ENCODE assay signal across 10 cellular contexts in genomic region chr14:32417956-32418552, GRCh38.
DNase-seq lines count a peak whose midpoint lies in the region; ATAC-seq, FAIRE-seq and TF ChIP-seq lines count a peak whose summit lies in the region.
"Had no signal": no experiment of that assay in that cellular context is flagged by ENCODE, and none has a peak within 500 bp of the region (broad histone marks: within the 10 kb centered on the region; RNA-seq: fewer than 3 reads in every experiment).

No MANE protein-coding gene starts in this region.

- 0 out of 2 replicates have a peak overlapping the region, but pooled peaks have one; percentile 11 for H2AFZ ChIP-seq in H1 (ENCODE audit: low read length)

- H2AK5ac ChIP-seq in H1 (ENCODE audit: low read depth, low read length), result no peak overlapping the region

- no peaks in the 10 kb centered on the region for H3K36me3 Mint-ChIP-seq in activated naive CD4-positive, alpha-beta T cell treated with anti-CD3 and anti-CD28 coated beads, Interleukin-2, amount 10 ng/mL, durations not matched to agents 7 days and 5 days

- no peak overlapping the region for H3K18ac ChIP-seq in H1 (ENCODE audit: extremely low read depth, low read length)

- no peak overlapping the region for H3K4me3 ChIP-seq in H1 (ENCODE audit: extremely low read depth in 1 of 4, insufficient read depth in 2 of 4, low read depth in 3 of 4, low read length in 4 of 4)
- no peak overlapping the region for H3K4me3 ChIP-seq in muscle layer of duodenum (ENCODE audit: low read depth in 1 of 2, low read length in 2 of 2)

- H3K36me3 ChIP-seq in H1 (ENCODE audit: control insufficient read depth in 2 of 4, insufficient read depth in 4 of 4, low read length in 3 of 4) (no peaks in the 10 kb centered on the region; a peak in 1 of 8 replicates), muscle layer of duodenum (ENCODE audit: control insufficient read depth in 1 of 2, insufficient read depth in 2 of 2, low read length in 2 of 2) (no peaks in the 10 kb centered on the region)

- H3K23ac ChIP-seq in H1 (ENCODE audit: insufficient read length), result no peak overlapping the region

- no peak overlapping the region for H3K4me3 Mint-ChIP-seq in activated naive CD4-positive, alpha-beta T cell treated with anti-CD3 and anti-CD28 coated beads, Interleukin-2, amount 10 ng/mL, durations not matched to agents 7 days and 5 days
- H3K4me3 Mint-ChIP-seq: central memory CD8-positive, alpha-beta T cell; naive thymus-derived CD4-positive, alpha-beta T cell had no signal

- H3K27me3 ChIP-seq in H1 (replicated peaks in 1 of 4; ENCODE audit: control insufficient read depth in 3 of 4, extremely low read depth in 1 of 4, insufficient read depth in 3 of 4, low read length in 3 of 4) (no peaks in the 10 kb centered on the region), muscle layer of duodenum (ENCODE audit: low read depth, low read length) (no peaks in the 10 kb centered on the region)

- no peak overlapping the region for H2BK120ac ChIP-seq in H1 (replicated peaks; ENCODE audit: low read depth, low read length)

- H3K23me2 ChIP-seq in H1 (ENCODE audit: low read depth, low read length), result no peaks in the 10 kb centered on the region

- H3K79me1 ChIP-seq in H1 (ENCODE audit: low read depth, low read length), result no peaks in the 10 kb centered on the region

- H4K20me1 ChIP-seq in H1 (replicated peaks in 1 of 2; ENCODE audit: control insufficient read depth in 1 of 2, insufficient read depth in 2 of 2, low read length in 2 of 2), result no peaks in the 10 kb centered on the region

- H4K8ac ChIP-seq in H1 (ENCODE audit: extremely low read depth, insufficient read depth, low read length), result no peak overlapping the region

- no peak overlapping the region for H4K91ac ChIP-seq in H1 (replicated peaks; ENCODE audit: insufficient read length, low read length)

- H3K27me3 Mint-ChIP-seq in activated naive CD4-positive, alpha-beta T cell treated with anti-CD3 and anti-CD28 coated beads, Interleukin-2, amount 10 ng/mL, durations not matched to agents 7 days and 5 days, result no peaks in the 10 kb centered on the region
- H3K27me3 Mint-ChIP-seq: central memory CD8-positive, alpha-beta T cell had no signal

- peaks cover 8 to 11% of the 10 kb centered on the region in 2 experiments; a peak in 2 of 4 replicates for H3K9me3 ChIP-seq in H1 (ENCODE audit: insufficient read depth in 2 of 2, low read depth in 1 of 2, low read length in 1 of 2)
- no peaks in the 10 kb centered on the region for H3K9me3 ChIP-seq in muscle layer of duodenum (ENCODE audit: control insufficient read depth in 1 of 2, low read length in 2 of 2)

- no peak overlapping the region for H2BK20ac ChIP-seq in H1 (ENCODE audit: low read length)

- H3K27ac ChIP-seq in H1 (ENCODE audit: low read depth, low read length) (no peak overlapping the region), muscle layer of duodenum (ENCODE audit: low read length) (peak overlapping the region; percentile 28)

- no peak for FAIRE-seq in H1 (lab: Jason Lieb, UNC)

- no peak for TF ChIP-seq EP300 in H1 (IDR thresholded peaks at IDR 0.05; ENCODE audit: borderline replicate concordance in 1 of 2, low read depth in 2 of 2, low read length in 2 of 2)

- no peak for TF ChIP-seq RAD21 in H1 (IDR thresholded peaks at IDR 0.05 in 1 of 2, conservative IDR thresholded peaks at IDR 0.05 in 1 of 2; ENCODE audit: low read depth in 2 of 2, low read length in 2 of 2)

- H3K14ac ChIP-seq in H1 (ENCODE audit: insufficient read length), result no peak overlapping the region

- WGBS in H1 (ENCODE audit: extremely low coverage in 1 of 2, insufficient coverage in 1 of 2, insufficient read length in 1 of 2, insufficient replicate concordance in 2 of 2, low coverage in 1 of 2, low lambda C conversion rate in 2 of 2, missing lambda C conversion rate in 1 of 2), 2 experiments, result 94% methylated on average over 4 of the region's 4 CpGs; no CpG with 5 or more reads in 1 of the 2 experiments

- no peak overlapping the region for H3K27ac Mint-ChIP-seq in activated naive CD4-positive, alpha-beta T cell treated with anti-CD3 and anti-CD28 coated beads, Interleukin-2, amount 10 ng/mL, durations not matched to agents 7 days and 5 days
- H3K27ac Mint-ChIP-seq: naive thymus-derived CD4-positive, alpha-beta T cell had no signal

- H3K4ac ChIP-seq in H1 (replicated peaks; ENCODE audit: insufficient read length, low read depth, low read length), result no peak overlapping the region

- H2BK12ac ChIP-seq in H1 (ENCODE audit: low read depth, low read length), result no peak overlapping the region

- H3K56ac ChIP-seq in H1 (replicated peaks; ENCODE audit: insufficient read length, low read depth, low read length), result no peak overlapping the region

- DNase-seq in COLO668 (lab: John Stamatoyannopoulos, UW; ENCODE audit: unreplicated experiment), result peak; percentile 31
- DNase-seq in NCI-H2029 (lab: John Stamatoyannopoulos, UW), result peak; percentile 40
- no peak for DNase-seq in H1 (ENCODE audit: low read depth in 1 of 2, low spot score in 2 of 2)
- no peak for DNase-seq in activated naive CD4-positive, alpha-beta T cell treated with anti-CD3 and anti-CD28 coated beads, Interleukin-2, amount 10 ng/mL, durations not matched to agents 7 days and 5 days
- DNase-seq in NCI-H146 (lab: John Stamatoyannopoulos, UW), result no peak
- DNase-seq: naive thymus-derived CD4-positive, alpha-beta T cell had no signal

- H3K9me3 Mint-ChIP-seq in activated naive CD4-positive, alpha-beta T cell treated with anti-CD3 and anti-CD28 coated beads, Interleukin-2, amount 10 ng/mL, durations not matched to agents 7 days and 5 days, result no peaks in the 10 kb centered on the region
- H3K9me3 Mint-ChIP-seq: central memory CD8-positive, alpha-beta T cell had no signal

- no peak overlapping the region for H2BK15ac ChIP-seq in H1 (ENCODE audit: low read length)

- H3K4me2 ChIP-seq in H1 (ENCODE audit: insufficient read depth in 1 of 2, low read depth in 2 of 2, low read length in 2 of 2), result no peak overlapping the region

- ATAC-seq in GM21390 (IDR thresholded peaks at IDR 0.05; ENCODE audit: unreplicated experiment), result no peak
- ATAC-seq in GM21619 (IDR thresholded peaks at IDR 0.05; ENCODE audit: unreplicated experiment), result no peak
- ATAC-seq: naive thymus-derived CD4-positive, alpha-beta T cell had no signal

- no peak overlapping the region for H4K5ac ChIP-seq in H1 (ENCODE audit: insufficient read length, low read depth, low read length)

- H3K79me2 ChIP-seq in H1 (ENCODE audit: control insufficient read depth in 1 of 2, insufficient read depth in 2 of 2, low read length in 2 of 2), result no peaks in the 10 kb centered on the region

- CTCF ChIA-PET in H1 (lab: Charles Lee; ENCODE audit: partially characterized antibody), result interaction anchor here (2.3 kb wide), 1 partner anchor 10 kb away, joined by 7 read pairs; no protein-coding TSS in a partner anchor
- CTCF ChIA-PET in activated naive CD4-positive, alpha-beta T cell treated with anti-CD3 and anti-CD28 coated beads, Interleukin-2, amount 10 ng/mL, durations not matched to agents 7 days and 5 days (lab: Charles Lee), result no interaction called here

- no peak for TF ChIP-seq POLR2A in H1 (IDR thresholded peaks at IDR 0.05; ENCODE audit: control extremely low read depth in 1 of 2, low read depth in 2 of 2, low read length in 2 of 2)

- TF ChIP-seq CTCF in H1 (IDR thresholded peaks at IDR 0.05; ENCODE audit: control extremely low read depth in 1 of 3, insufficient read depth in 1 of 3, low read depth in 1 of 3, low read length in 3 of 3), result no peak

- POLR2A ChIA-PET in H1 (lab: Charles Lee; ENCODE audit: partially characterized antibody), result no interaction called here

- H3K4me1 ChIP-seq in H1 (replicated peaks in 1 of 4; ENCODE audit: control insufficient read depth in 3 of 4, insufficient read depth in 4 of 4, low read length in 3 of 4) (no peaks in the 10 kb centered on the region; a peak in 1 of 7 replicates), muscle layer of duodenum (ENCODE audit: control insufficient read depth in 1 of 2, insufficient read depth in 2 of 2, low read length in 2 of 2) (peaks cover 0 to 5% of the 10 kb centered on the region in 2 donors)

- no peak overlapping the region for H2BK5ac ChIP-seq in H1 (ENCODE audit: low read depth, low read length)

- no peaks in the 10 kb centered on the region for H3K4me1 Mint-ChIP-seq in activated naive CD4-positive, alpha-beta T cell treated with anti-CD3 and anti-CD28 coated beads, Interleukin-2, amount 10 ng/mL, durations not matched to agents 7 days and 5 days
- H3K4me1 Mint-ChIP-seq: central memory CD8-positive, alpha-beta T cell; naive thymus-derived CD4-positive, alpha-beta T cell had no signal

- no peak overlapping the region for H3K9ac ChIP-seq in H1 (replicated peaks in 1 of 4; ENCODE audit: extremely low read depth in 1 of 4, low read depth in 3 of 4, low read length in 3 of 4)

TF ChIP-seq in H1, 55 proteins besides CTCF, POLR2A, EP300 and RAD21:
- TF ChIP-seq NANOG (IDR thresholded peaks at IDR 0.05; ENCODE audit: insufficient read depth, low read depth, low read length, poor library complexity, severe bottlenecking), result no peak
- no peak for TF ChIP-seq TAF1 (IDR thresholded peaks at IDR 0.05; ENCODE audit: low read depth, low read length)
- TF ChIP-seq KDM4A (IDR thresholded peaks at IDR 0.05; ENCODE audit: low read depth, low read length, severe bottlenecking), result no peak

Comparison
In these comparisons a context has a peak if more than half of its experiments do, and no peak if none do; other contexts are left out.
1. DNase-seq: peak in COLO668 (single experiment) and NCI-H2029 (single experiment); none in H1 (0 of 2), activated naive CD4-positive, alpha-beta T cell treated with anti-CD3 and anti-CD28 coated beads, Interleukin-2, amount 10 ng/mL, durations not matched to agents 7 days and 5 days (single experiment) and NCI-H146 (single experiment).